Comparison of ENCODE assay signal across 9 cellular contexts in the genomic region with DNA sequence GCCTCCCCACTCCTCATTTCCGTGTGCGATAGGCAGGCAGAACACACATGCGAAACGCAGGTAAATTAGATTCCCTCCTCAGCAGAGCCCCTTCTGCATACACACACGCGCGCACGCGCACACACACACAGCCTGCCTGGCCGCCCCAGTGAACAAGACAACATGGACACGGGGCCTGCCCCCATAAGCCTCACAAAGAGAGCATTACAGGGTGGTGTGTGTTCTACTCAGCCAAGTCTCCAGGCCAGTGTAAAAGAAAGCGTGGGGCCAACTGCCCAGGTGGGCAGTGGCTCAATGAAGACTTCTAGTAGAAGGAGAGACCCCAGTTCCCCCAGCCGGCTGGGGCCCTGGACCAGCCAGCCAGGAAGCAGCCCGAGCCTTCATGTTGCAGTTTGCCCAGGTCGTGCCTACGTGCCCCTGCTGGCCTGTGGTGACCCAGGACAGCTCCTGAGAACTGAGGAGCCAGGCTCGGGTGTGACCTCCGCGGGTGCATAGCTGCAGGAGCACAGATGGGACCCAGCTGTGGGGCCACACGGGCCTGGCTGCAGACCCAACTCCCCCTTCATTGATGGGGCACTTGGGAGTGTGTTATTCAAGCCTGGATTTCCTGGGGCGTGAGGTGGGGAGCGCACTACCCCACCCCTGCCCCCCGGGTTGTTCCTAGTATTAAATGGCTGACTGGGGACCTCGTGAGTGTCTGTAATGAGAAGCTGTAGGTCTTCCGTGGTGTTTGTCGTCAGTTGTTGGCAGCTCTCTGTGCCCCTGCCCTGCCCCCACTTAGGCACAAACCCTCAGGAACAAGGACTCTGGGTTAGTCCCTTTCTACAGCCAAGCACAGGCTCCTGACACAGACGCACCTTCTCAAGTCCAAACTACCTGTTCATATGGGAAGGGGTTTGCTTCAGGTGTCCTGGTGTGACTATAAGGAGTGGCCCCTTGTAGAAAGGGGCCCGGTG. TPM values are rescaled to one million over a fixed set of nuclear protein-coding genes. Genes with fewer than 3 reads are reported as not detected.
DNase-seq lines count a peak whose midpoint lies in the region; ATAC-seq and TF ChIP-seq lines count a peak whose summit lies in the region.
"Had no signal": no experiment of that assay in that cellular context is flagged by ENCODE, and none has a peak within 500 bp of the region (broad histone marks: within the 10 kb centered on the region; RNA-seq: fewer than 3 reads in every experiment).

No MANE protein-coding gene starts in this region.

- H3K4me1 ChIP-seq in CD8-positive, alpha-beta memory T cell (ENCODE audit: insufficient read depth, low read length): peaks cover 38% of the 10 kb centered on the region
- peaks cover 35% of the 10 kb centered on the region for H3K4me1 ChIP-seq in NT2/D1 (ENCODE audit: insufficient read depth, insufficient read length)
- peaks cover 2% of the 10 kb centered on the region for H3K4me1 ChIP-seq in parathyroid adenoma
- H3K4me1 ChIP-seq in MM.1S (ENCODE audit: low read length): peaks cover 18% of the 10 kb centered on the region

- no peak overlapping the region for H3K27ac ChIP-seq in CD8-positive, alpha-beta memory T cell (ENCODE audit: low read depth, low read length)
- H3K27ac ChIP-seq in parathyroid adenoma (peak overlapping the region; percentile 19), MM.1S (ENCODE audit: low read length) (no peak overlapping the region)

- H3K9me2 ChIP-seq in MM.1S (replicated peaks; ENCODE audit: insufficient read depth, low read length): no peaks in the 10 kb centered on the region
- H3K9me2 ChIP-seq: SK-N-SH had no signal

- H3K9me3 ChIP-seq in CD8-positive, alpha-beta memory T cell (ENCODE audit: low read length): no peaks in the 10 kb centered on the region
- H3K9me3 ChIP-seq in NT2/D1 (ENCODE audit: insufficient read depth, low read length) (peaks cover 3% of the 10 kb centered on the region; the same call in 1 of the 2 replicates), parathyroid adenoma (ENCODE audit: control insufficient read depth, low read length) (no peaks in the 10 kb centered on the region), MM.1S (replicated peaks; ENCODE audit: insufficient read depth, low read length) (no peaks in the 10 kb centered on the region)
- H3K9me3 ChIP-seq: SK-N-SH had no signal

- peak overlapping the region in 2 of 7 donors; percentile 38 to 59 for H3K4me3 Mint-ChIP-seq in CD8-positive, alpha-beta memory T cell
- H3K4me3 Mint-ChIP-seq in endothelial cell (ENCODE audit: unreplicated experiment): no peak overlapping the region
- H3K4me3 Mint-ChIP-seq in natural killer cell treated with Interleukin-12 subunit alpha and Interleukin-12 subunit beta and Interleukin-15 and Interleukin-18, amount 100 ng/mL, for 72 hours: no peak overlapping the region

- H3K9ac ChIP-seq in NT2/D1 (ENCODE audit: insufficient read length, low read depth) (peak overlapping the region; percentile 47), parathyroid adenoma (no peak overlapping the region), MM.1S (ENCODE audit: low read length) (no peak overlapping the region)
- H3K9ac ChIP-seq: SK-N-SH had no signal

- peaks cover 29 to 41% (median 40%) of the 10 kb centered on the region in 3 donors for H3K4me1 Mint-ChIP-seq in CD8-positive, alpha-beta memory T cell
- H3K4me1 Mint-ChIP-seq in endothelial cell (ENCODE audit: unreplicated experiment): peaks cover 59% of the 10 kb centered on the region
- peaks cover 18 to 44% of the 10 kb centered on the region in 2 donors for H3K4me1 Mint-ChIP-seq in natural killer cell treated with Interleukin-12 subunit alpha and Interleukin-12 subunit beta and Interleukin-15 and Interleukin-18, amount 100 ng/mL, for 72 hours (ENCODE audit: low read depth in 2 of 2)

- H3K4me2 ChIP-seq in parathyroid adenoma (ENCODE audit: low read length) (no peak overlapping the region), MM.1S (ENCODE audit: low read depth, low read length) (no peak overlapping the region)
- H3K4me2 ChIP-seq: SK-N-SH had no signal

- peak overlapping the region in 7 of 8 donors; percentile 32 to 87 (median 72) for H3K27ac Mint-ChIP-seq in CD8-positive, alpha-beta memory T cell
- H3K27ac Mint-ChIP-seq in endothelial cell (ENCODE audit: unreplicated experiment): peak overlapping the region; percentile 91
- H3K27ac Mint-ChIP-seq in natural killer cell treated with Interleukin-12 subunit alpha and Interleukin-12 subunit beta and Interleukin-15 and Interleukin-18, amount 100 ng/mL, for 72 hours: peak overlapping the region in 1 of 2 donors; percentile 91

- no peaks in the 10 kb centered on the region for H4K20me1 ChIP-seq in MM.1S (ENCODE audit: insufficient read depth, low read length)

- TF ChIP-seq CTCF in endothelial cell (IDR thresholded peaks at IDR 0.05; ENCODE audit: unreplicated experiment): no peak
- no peak for TF ChIP-seq CTCF in parathyroid adenoma (IDR thresholded peaks at IDR 0.05)
- TF ChIP-seq CTCF in MM.1S (IDR thresholded peaks at IDR 0.05; ENCODE audit: low read length): no peak

- peaks cover 0 to 11% (median 3%) of the 10 kb centered on the region in 3 donors for H3K36me3 Mint-ChIP-seq in CD8-positive, alpha-beta memory T cell
- H3K36me3 Mint-ChIP-seq in endothelial cell (ENCODE audit: low read depth, unreplicated experiment): peaks cover 8% of the 10 kb centered on the region
- H3K36me3 Mint-ChIP-seq in natural killer cell treated with Interleukin-12 subunit alpha and Interleukin-12 subunit beta and Interleukin-15 and Interleukin-18, amount 100 ng/mL, for 72 hours: no peaks in the 10 kb centered on the region

- no peaks in the 10 kb centered on the region for H3K9me3 Mint-ChIP-seq in CD8-positive, alpha-beta memory T cell
- H3K9me3 Mint-ChIP-seq in endothelial cell (ENCODE audit: unreplicated experiment): no peaks in the 10 kb centered on the region
- no peaks in the 10 kb centered on the region for H3K9me3 Mint-ChIP-seq in natural killer cell treated with Interleukin-12 subunit alpha and Interleukin-12 subunit beta and Interleukin-15 and Interleukin-18, amount 100 ng/mL, for 72 hours

- peaks cover 20% of the 10 kb centered on the region for H3F3A ChIP-seq in MM.1S (ENCODE audit: insufficient read depth, low read length)

- POLR2A ChIA-PET in CD8-positive, alpha-beta memory T cell (lab: Charles Lee): interaction anchor here (0.5 kb wide), 1 partner anchor 77 kb away, joined by 3 read pairs; no protein-coding TSS in a partner anchor

- ATAC-seq in HG03442 (IDR thresholded peaks at IDR 0.05; ENCODE audit: unreplicated experiment): no peak
- no peak for ATAC-seq in natural killer cell treated with Interleukin-12 subunit alpha and Interleukin-12 subunit beta and Interleukin-15 and Interleukin-18, amount 100 ng/mL, for 72 hours

- no peaks in the 10 kb centered on the region for H3K27me3 Mint-ChIP-seq in CD8-positive, alpha-beta memory T cell
- peaks cover 14% of the 10 kb centered on the region for H3K27me3 Mint-ChIP-seq in endothelial cell (ENCODE audit: unreplicated experiment)
- H3K27me3 Mint-ChIP-seq in natural killer cell treated with Interleukin-12 subunit alpha and Interleukin-12 subunit beta and Interleukin-15 and Interleukin-18, amount 100 ng/mL, for 72 hours: no peaks in the 10 kb centered on the region

- no peak for DNase-seq in CD8-positive, alpha-beta memory T cell
- DNase-seq in NT2/D1 (ENCODE audit: low read depth, low spot score) (no peak), endothelial cell (ENCODE audit: low spot score) (no peak), MM.1S (no peak), NCI-H146 treated with DMSO at 0.1 percent for 48 hours (lab: John Stamatoyannopoulos, UW; ENCODE audit: unreplicated experiment) (no peak)
- no peak for DNase-seq in natural killer cell treated with Interleukin-12 subunit alpha and Interleukin-12 subunit beta and Interleukin-15 and Interleukin-18, amount 100 ng/mL, for 72 hours (ENCODE audit: low spot score)
- DNase-seq: SK-N-SH had no signal

- no peak overlapping the region for H3K4me3 ChIP-seq in CD8-positive, alpha-beta memory T cell (ENCODE audit: low read length)
- H3K4me3 ChIP-seq in NT2/D1 (ENCODE audit: insufficient read length, low read depth): no peak overlapping the region
- no peak overlapping the region for H3K4me3 ChIP-seq in parathyroid adenoma (ENCODE audit: low read depth, low read length)
- H3K4me3 ChIP-seq in MM.1S (ENCODE audit: low read length): no peak overlapping the region

- CTCF ChIA-PET in CD8-positive, alpha-beta memory T cell (lab: Charles Lee): no interaction called here

- no peaks in the 10 kb centered on the region for H3K27me3 ChIP-seq in CD8-positive, alpha-beta memory T cell (ENCODE audit: insufficient read depth, low read length, poor library complexity, severe bottlenecking)
- no peaks in the 10 kb centered on the region for H3K27me3 ChIP-seq in NT2/D1 (ENCODE audit: insufficient read depth, insufficient read length)
- H3K27me3 ChIP-seq in parathyroid adenoma (ENCODE audit: control insufficient read depth, insufficient read depth, low read length): no peaks in the 10 kb centered on the region
- H3K27me3 ChIP-seq in MM.1S (replicated peaks; ENCODE audit: insufficient read depth, low read length): no peaks in the 10 kb centered on the region

- H3K79me2 ChIP-seq in parathyroid adenoma: no peaks in the 10 kb centered on the region
- H3K79me2 ChIP-seq in MM.1S (ENCODE audit: low read length): peaks cover 59% of the 10 kb centered on the region

- H3K36me3 ChIP-seq in CD8-positive, alpha-beta memory T cell (ENCODE audit: insufficient read depth, low read length): no peaks in the 10 kb centered on the region
- H3K36me3 ChIP-seq in NT2/D1 (ENCODE audit: insufficient read depth, insufficient read length, low read length) (peaks cover 12% of the 10 kb centered on the region), parathyroid adenoma (ENCODE audit: control insufficient read depth, insufficient read depth, low read length) (no peaks in the 10 kb centered on the region), MM.1S (replicated peaks; ENCODE audit: insufficient read depth, low read length) (no peaks in the 10 kb centered on the region; the same call in 1 of the 2 replicates)

- H2AFZ ChIP-seq in parathyroid adenoma: no peak overlapping the region
- no peak overlapping the region for H2AFZ ChIP-seq in MM.1S (ENCODE audit: low read length)

RNA-seq across cellular contexts. Expression of a gene that starts 39.3 kb away (rescaled TPM):
- total RNA-seq in CD8-positive, alpha-beta memory T cell: 10 to 100 TPM; 72.8 to 73.8 TPM
- polyA plus RNA-seq in CD8-positive, alpha-beta memory T cell: 148 TPM
- 133 TPM for total RNA-seq in endothelial cell (ENCODE audit: unreplicated experiment)
- 10 to 100 TPM; 94.3 to 96.4 TPM for total RNA-seq in natural killer cell treated with Interleukin-12 subunit alpha and Interleukin-12 subunit beta and Interleukin-15 and Interleukin-18, amount 100 ng/mL, for 72 hours
